ENCODE assay signal across 17 cellular contexts in the genomic region with DNA sequence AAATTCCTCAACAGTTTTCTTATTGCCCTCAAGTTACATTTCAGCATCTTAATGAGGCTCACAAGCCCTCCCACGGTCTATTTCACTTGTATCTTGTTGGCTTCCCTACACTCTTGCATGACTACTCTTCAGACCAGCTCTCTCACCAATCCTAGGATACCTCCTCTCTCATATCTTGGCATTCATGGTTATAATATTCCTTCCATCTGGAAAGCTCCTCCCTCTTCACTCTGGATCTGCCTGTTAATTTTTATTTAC.
DNase-seq lines count a peak whose midpoint lies in the region; TF ChIP-seq lines count a peak whose summit lies in the region.
"Had no signal": no experiment of that assay in that cellular context is flagged by ENCODE, and none has a peak within 500 bp of the region (broad histone marks: within the 10 kb centered on the region; RNA-seq: fewer than 3 reads in every experiment).

No MANE protein-coding gene starts in this region.

- DNase-seq in GM04503 (ENCODE audit: low read depth) (peak; percentile 98), astrocyte of the cerebellum (ENCODE audit: low read depth) (peak; percentile 86), glomerular visceral epithelial cell (ENCODE audit: extremely low spot score) (peak; percentile 87), HUDEP-2 (lab: John Stamatoyannopoulos, UW; ENCODE audit: unreplicated experiment in 76 of 76) (no peak), NCI-H1417 treated with DMSO at 0.1 percent for 48 hours (lab: John Stamatoyannopoulos, UW) (no peak), NCI-H748 treated with DMSO at 0.1 percent for 48 hours (lab: John Stamatoyannopoulos, UW) (no peak), NCI-H82 (lab: John Stamatoyannopoulos, UW) (no peak)
- DNase-seq: activated CD4-positive, alpha-beta T cell treated with anti-CD3 and anti-CD28 coated beads, Interleukin-2, amount 50 U/mL, for 48 hours; amygdala; left colon; NCI-H1105; posterior cingulate gyrus; SJCRH30; stimulated activated CD4-positive, alpha-beta T cell treated with anti-CD3 and anti-CD28 coated beads, Interleukin-15, amount 100 ng/mL, for 24 hours had no signal

- H3K4me1 ChIP-seq in ACC112 (ENCODE audit: control insufficient read depth, insufficient read depth, low read length, unreplicated experiment): peaks cover 74% of the 10 kb centered on the region

- peak overlapping the region; percentile 76 for H2AFZ ChIP-seq in ACC112 (ENCODE audit: low read length, unreplicated experiment)

- peak overlapping the region; percentile 76 for H3K27ac ChIP-seq in ACC112 (ENCODE audit: low read depth, low read length)
- H3K27ac ChIP-seq: esophagus muscularis mucosa, SJCRH30 had no signal

- H3K4me3 ChIP-seq in ACC112 (ENCODE audit: low read depth, low read length) (peak overlapping the region; percentile 34; the same call in 1 of the 2 replicates), astrocyte of the cerebellum (ENCODE audit: low read depth, low read length) (no peak overlapping the region)
- H3K4me3 ChIP-seq: esophagus muscularis mucosa, K562, SJCRH30 had no signal

- H3K36me3 ChIP-seq in ACC112 (ENCODE audit: insufficient read depth, low read length): no peaks in the 10 kb centered on the region
- H3K36me3 ChIP-seq: esophagus muscularis mucosa, SJCRH30 had no signal

- no peak for TF ChIP-seq CTCF in astrocyte of the cerebellum (IDR thresholded peaks at IDR 0.05; ENCODE audit: low read depth, low read length, missing control alignments)

- no peaks in the 10 kb centered on the region for H3K79me2 ChIP-seq in ACC112 (ENCODE audit: control insufficient read depth, insufficient read depth, low read length, unreplicated experiment)

- in situ Hi-C loops in astrocyte of the cerebellum (cut with HindIII; ENCODE audit: low sequenced_read_pairs): loop anchor here (25.0 kb wide), 2 partner anchors 163 to 338 kb away; a partner anchor contains a TSS

- H3K27me3 ChIP-seq in ACC112 (ENCODE audit: insufficient read depth, low read length): no peaks in the 10 kb centered on the region
- H3K27me3 ChIP-seq: esophagus muscularis mucosa, SJCRH30 had no signal

Comparison
In these comparisons a context has a peak if more than half of its experiments do, and no peak if none do; other contexts are left out.
1. DNase-seq: peak in GM04503 (single experiment), astrocyte of the cerebellum (single experiment) and glomerular visceral epithelial cell (single experiment); none in HUDEP-2 (0 of 76), NCI-H1417 treated with DMSO at 0.1 percent for 48 hours (single experiment), NCI-H748 treated with DMSO at 0.1 percent for 48 hours (single experiment) and NCI-H82 (single experiment).